Comparison of ENCODE assay signal across 1 cellular context in the genomic region with DNA sequence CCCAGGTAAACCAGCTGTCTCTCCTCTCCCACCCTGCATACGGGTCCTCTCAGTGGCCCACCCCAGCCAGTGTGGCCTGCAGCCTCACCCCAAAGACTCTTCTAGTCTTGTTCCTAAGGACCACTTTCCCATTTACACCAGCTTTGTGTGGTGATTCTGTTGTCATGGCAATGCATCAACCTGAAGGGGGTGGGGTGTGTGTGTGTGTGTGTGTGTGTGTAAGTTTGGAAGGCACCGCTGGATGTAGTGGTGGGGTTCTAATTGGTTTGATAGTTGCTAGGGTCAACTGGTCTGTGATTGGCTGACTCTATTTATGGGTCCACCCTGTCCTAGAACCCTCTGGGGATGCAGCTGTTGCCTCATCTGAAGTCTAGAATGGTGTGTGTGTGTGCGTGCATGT.
TF ChIP-seq lines count a peak whose summit lies in the region.

No MANE protein-coding gene starts in this region.

TF ChIP-seq in H1, 55 proteins besides CTCF, POLR2A, EP300 and RAD21:
- TF ChIP-seq SIX5 (IDR thresholded peaks at IDR 0.05; ENCODE audit: low read depth, low read length) (no peak), CHD2 (IDR thresholded peaks at IDR 0.05; ENCODE audit: low read length) (no peak), RFX5 (IDR thresholded peaks at IDR 0.05; ENCODE audit: borderline replicate concordance, low read depth, low read length) (no peak), JUND (IDR thresholded peaks at IDR 0.05; ENCODE audit: low read length) (no peak), POU5F1 (IDR thresholded peaks at IDR 0.05; ENCODE audit: low read depth, low read length) (no peak), CBX8 (IDR thresholded peaks at IDR 0.05; ENCODE audit: borderline replicate concordance, low read depth, low read length) (no peak), JUN (IDR thresholded peaks at IDR 0.05; ENCODE audit: low read depth, low read length) (no peak), SUZ12 (IDR thresholded peaks at IDR 0.05; ENCODE audit: low read length) (no peak), CEBPB (IDR thresholded peaks at IDR 0.05; ENCODE audit: low read depth, low read length) (no peak), SP1 (IDR thresholded peaks at IDR 0.05; ENCODE audit: low read depth, low read length) (no peak), TAF7 (optimal IDR thresholded peaks at IDR 0.05; ENCODE audit: borderline replicate concordance, low read depth, low read length) (no peak), TEAD4 (IDR thresholded peaks at IDR 0.05; ENCODE audit: low read depth, low read length) (no peak)
- TF ChIP-seq, protein P1, sequence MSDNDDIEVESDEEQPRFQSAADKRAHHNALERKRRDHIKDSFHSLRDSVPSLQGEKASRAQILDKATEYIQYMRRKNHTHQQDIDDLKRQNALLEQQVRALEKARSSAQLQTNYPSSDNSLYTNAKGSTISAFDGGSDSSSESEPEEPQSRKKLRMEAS (IDR thresholded peaks at IDR 0.05): no peak
